17 cellular contexts compared by ENCODE assay signal in the genomic region with DNA sequence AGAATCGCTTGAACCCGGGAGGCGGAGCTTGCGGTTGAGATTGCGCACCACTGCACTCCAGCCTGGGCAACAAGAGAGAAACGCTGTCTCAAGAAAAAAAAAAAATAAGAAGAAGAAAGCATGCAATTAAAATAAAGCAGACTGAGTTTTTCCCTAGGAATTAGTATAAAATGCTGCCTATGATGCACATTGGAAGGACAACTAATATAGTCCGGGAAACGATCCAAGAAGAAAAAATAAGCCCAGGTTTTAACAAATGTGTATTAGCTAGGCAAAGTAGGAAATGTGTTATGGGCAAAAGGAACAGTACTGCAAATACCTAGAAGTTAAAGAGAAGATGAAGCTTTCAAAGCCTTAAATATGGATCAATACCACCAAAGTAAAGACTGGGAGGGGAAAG.
"Had no signal": no experiment of that assay in that cellular context is flagged by ENCODE, and none has a peak within 500 bp of the region (broad histone marks: within the 10 kb centered on the region; RNA-seq: fewer than 3 reads in every experiment).

No MANE protein-coding gene starts in this region.

- H3K4me3 ChIP-seq: coronary artery, left lung, smooth muscle cell, thoracic aorta had no signal

- FAIRE-seq: endometrium, frontal cortex, kidney had no signal

- H3K27me3 ChIP-seq: brain microvascular endothelial cell, left lung had no signal

- H3K36me3 ChIP-seq: brain microvascular endothelial cell, left lung, thoracic aorta had no signal

- H3K9me3 ChIP-seq: left lung, thoracic aorta had no signal

- DNase-seq: activated CD4-positive, alpha-beta memory T cell treated with anti-CD3 and anti-CD28 coated beads, Interleukin-2, amount 10 ng/mL, durations not matched to agents 7 days and 5 days; activated CD4-positive, alpha-beta T cell treated with anti-CD3 and anti-CD28 coated beads for 48 hours; activated CD4-positive, CD25-positive, alpha-beta regulatory T cell; activated CD8-positive, alpha-beta memory T cell treated with anti-CD3 and anti-CD28 coated beads, Interleukin-2, amount 10 ng/mL, durations not matched to agents 7 days and 5 days; amniotic stem cell; brain microvascular endothelial cell; erythroblast; kidney; left lung; stimulated activated CD4-positive, alpha-beta T cell treated with anti-CD3 and anti-CD28 coated beads, Interleukin-4, amount 100 ng/mL, for 24 hours; T-helper 9 cell had no signal

- H3K9ac ChIP-seq: parathyroid adenoma had no signal

- H3K4me1 ChIP-seq: parathyroid adenoma had no signal
